In genomic region chr11:33753304-33753703, GRCh38 we compare ENCODE assay signal across 9 cellular contexts. TPM values are rescaled to one million over a fixed set of nuclear protein-coding genes. Genes with fewer than 3 reads are reported as not detected.
DNase-seq lines count a peak whose midpoint lies in the region; ATAC-seq and TF ChIP-seq lines count a peak whose summit lies in the region.
"Had no signal": no experiment of that assay in that cellular context is flagged by ENCODE, and none has a peak within 500 bp of the region (broad histone marks: within the 10 kb centered on the region; RNA-seq: fewer than 3 reads in every experiment).

No MANE protein-coding gene starts in this region.

- H3K4me1 Mint-ChIP-seq in progenitor cell of endocrine pancreas (ENCODE audit: low read depth): no peaks in the 10 kb centered on the region

- H3K36me3 Mint-ChIP-seq in progenitor cell of endocrine pancreas (ENCODE audit: insufficient read depth): peaks cover 9% of the 10 kb centered on the region

- ATAC-seq in GM19438 (IDR thresholded peaks at IDR 0.05; ENCODE audit: low read depth, unreplicated experiment): peak; percentile 84
- ATAC-seq in HG03103 (IDR thresholded peaks at IDR 0.05; ENCODE audit: low read depth, unreplicated experiment): peak; percentile 95
- ATAC-seq in left lobe of liver: no peak

- no peaks in the 10 kb centered on the region for H3K27me3 Mint-ChIP-seq in progenitor cell of endocrine pancreas
- H3K27me3 Mint-ChIP-seq: activated CD4-positive, alpha-beta T cell treated with anti-CD3 and anti-CD28 coated beads, Interleukin-2, amount 10 ng/mL, durations not matched to agents 24 days and 14 days had no signal

- TF ChIP-seq CTCF in AG10803 (conservative IDR thresholded peaks at IDR 0.05; ENCODE audit: low read length) (no peak), progenitor cell of endocrine pancreas (IDR thresholded peaks at IDR 0.05; ENCODE audit: unreplicated experiment) (no peak)

- in situ Hi-C loops in G401 (cut with HindIII; ENCODE audit: low sequenced_read_pairs): no loop called here

- H3K27ac Mint-ChIP-seq in progenitor cell of endocrine pancreas: no peak overlapping the region
- H3K27ac Mint-ChIP-seq: activated CD4-positive, alpha-beta T cell treated with anti-CD3 and anti-CD28 coated beads, Interleukin-2, amount 10 ng/mL, durations not matched to agents 24 days and 14 days had no signal

- H3K4me3 Mint-ChIP-seq in progenitor cell of endocrine pancreas (ENCODE audit: low read depth): no peak overlapping the region
- H3K4me3 Mint-ChIP-seq: activated CD4-positive, alpha-beta T cell treated with anti-CD3 and anti-CD28 coated beads, Interleukin-2, amount 10 ng/mL, durations not matched to agents 24 days and 14 days had no signal

- DNase-seq in AG10803 (ENCODE audit: low read depth) (peak; percentile 31), dedifferentiated amniotic fluid mesenchymal stem cell (ENCODE audit: extremely low spot score) (peak; percentile 27), globus pallidus (ENCODE audit: low spot score) (no peak), G401 (ENCODE audit: low spot score) (no peak), progenitor cell of endocrine pancreas (ENCODE audit: low spot score, unreplicated experiment) (no peak), left lobe of liver (ENCODE audit: low spot score) (no peak)
- DNase-seq: activated CD4-positive, alpha-beta T cell treated with anti-CD3 and anti-CD28 coated beads, Interleukin-2, amount 10 ng/mL, durations not matched to agents 24 days and 14 days had no signal

- H3K9me3 Mint-ChIP-seq in progenitor cell of endocrine pancreas (ENCODE audit: low read depth): no peaks in the 10 kb centered on the region
- H3K9me3 Mint-ChIP-seq: activated CD4-positive, alpha-beta T cell treated with anti-CD3 and anti-CD28 coated beads, Interleukin-2, amount 10 ng/mL, durations not matched to agents 24 days and 14 days had no signal

- no peak overlapping the region for H3K4me3 ChIP-seq in AG10803 (ENCODE audit: low read length)

RNA-seq across cellular contexts. Expression of gene CD59, which starts 17.1 kb away (rescaled TPM):
- total RNA-seq in G401 (2014; rRNA removed; shearing (Covaris generic)): 50.9 and 76.4 TPM in 2 replicates
- total RNA-seq in progenitor cell of endocrine pancreas (214 and 218 TPM in 2 replicates), left lobe of liver (149 TPM)

RNA-seq across cellular contexts. Expression of gene FBXO3, which starts 21.0 kb away (rescaled TPM):
- 16.7 and 25.5 TPM in 2 replicates for total RNA-seq in G401 (2014; rRNA removed; shearing (Covaris generic))
- 31.9 and 37.2 TPM in 2 replicates for total RNA-seq in progenitor cell of endocrine pancreas
- 18.9 TPM for total RNA-seq in left lobe of liver

RNA-seq across cellular contexts. Expression of gene C11orf91, which starts 52.7 kb away (rescaled TPM):
- total RNA-seq in G401 (2014; rRNA removed; shearing (Covaris generic)): not detected in 2 replicates
- total RNA-seq in progenitor cell of endocrine pancreas (0.69 and 1.1 TPM in 2 replicates), left lobe of liver (not detected)

Comparison
In these comparisons a context has a peak if more than half of its experiments do, and no peak if none do; other contexts are left out.
1. DNase-seq: peak in AG10803 (single experiment) and dedifferentiated amniotic fluid mesenchymal stem cell (single experiment); none in globus pallidus (single experiment), G401 (single experiment), progenitor cell of endocrine pancreas (single experiment) and left lobe of liver (single experiment).